8 cellular contexts compared by ENCODE assay signal in genomic region chr9:89549031-89549644, GRCh38. TPM values are rescaled to one million over a fixed set of nuclear protein-coding genes. Genes with fewer than 3 reads are reported as not detected.
DNase-seq lines count a peak whose midpoint lies in the region; ATAC-seq and TF ChIP-seq lines count a peak whose summit lies in the region.

No MANE protein-coding gene starts in this region.

- TF ChIP-seq CTCF in GM12865 (IDR thresholded peaks at IDR 0.05; ENCODE audit: insufficient read depth, low read depth, low read length, missing control alignments), result peak; percentile 96
- peak; percentile 56 for TF ChIP-seq CTCF in HEK293 (tag by site-specific recombination; IDR thresholded peaks at IDR 0.05)
- TF ChIP-seq CTCF in left ventricle myocardium inferior (IDR thresholded peaks at IDR 0.05; ENCODE audit: borderline replicate concordance), result peak; percentile 96
- peak; percentile 75 to 94 (median 86) for TF ChIP-seq CTCF in gastrocnemius medialis (IDR thresholded peaks at IDR 0.05 in 4 of 5, conservative IDR thresholded peaks at IDR 0.05 in 1 of 5)

- H3K36me3 ChIP-seq in HEK293 (ENCODE audit: control insufficient read depth in 2 of 2, insufficient read depth in 1 of 2, low read length in 2 of 2) (no peaks in the 10 kb centered on the region), left ventricle myocardium inferior (no peaks in the 10 kb centered on the region), gastrocnemius medialis (no peaks in the 10 kb centered on the region)

- no peaks in the 10 kb centered on the region for H3K9me3 ChIP-seq in HEK293 (ENCODE audit: control insufficient read depth, insufficient read depth, low read depth, low read length)
- peaks cover 24% of the 10 kb centered on the region for H3K9me3 ChIP-seq in left ventricle myocardium inferior (replicated peaks)
- no peaks in the 10 kb centered on the region for H3K9me3 ChIP-seq in gastrocnemius medialis

- no peak overlapping the region for H3K4me3 Mint-ChIP-seq in activated naive CD8-positive, alpha-beta T cell treated with anti-CD3 and anti-CD28 coated beads, Interleukin-2, amount 50 U/mL, for 24 hours

- POLR2A ChIA-PET in HEK293 (lab: Yijun Ruan, JAX), result interaction anchor here (1.1 to 1.5 kb wide), 2 partner anchors 59 to 231 kb away, joined by 4 to 6 read pairs; partner anchors contain the start of gene SECISBP2

- peaks cover 15% of the 10 kb centered on the region for H3K9me3 Mint-ChIP-seq in activated naive CD8-positive, alpha-beta T cell treated with anti-CD3 and anti-CD28 coated beads, Interleukin-2, amount 50 U/mL, for 24 hours

- CTCF ChIA-PET in HEK293 (lab: Yijun Ruan, JAX), result interaction anchor here (0.5 to 3.3 kb wide), 59 partner anchors 9 to 1904 kb away, joined by 3 to 28 read pairs (median 5); partner anchors contain the start of gene SECISBP2

- H3K4me3 ChIP-seq in GM12865 (ENCODE audit: low read depth, low read length), result no peak overlapping the region
- no peak overlapping the region for H3K4me3 ChIP-seq in HEK293 (ENCODE audit: low read depth, low read length)
- H3K4me3 ChIP-seq in left ventricle myocardium inferior, result no peak overlapping the region
- H3K4me3 ChIP-seq in gastrocnemius medialis, result no peak overlapping the region

- no peaks in the 10 kb centered on the region for H3K27me3 ChIP-seq in left ventricle myocardium inferior (ENCODE audit: low read depth)
- no peaks in the 10 kb centered on the region for H3K27me3 ChIP-seq in gastrocnemius medialis

- no peak for TF ChIP-seq POLR2A in gastrocnemius medialis (IDR thresholded peaks at IDR 0.05)

- ATAC-seq in activated naive CD8-positive, alpha-beta T cell treated with anti-CD3 and anti-CD28 coated beads, Interleukin-2, amount 50 U/mL, for 24 hours, result peak; percentile 97
- ATAC-seq in gastrocnemius medialis, result peak; percentile 92 to 98
- no peak for ATAC-seq in GM18519 (IDR thresholded peaks at IDR 0.05; ENCODE audit: low FRiP score, unreplicated experiment)

- H3K4me1 Mint-ChIP-seq in activated naive CD8-positive, alpha-beta T cell treated with anti-CD3 and anti-CD28 coated beads, Interleukin-2, amount 50 U/mL, for 24 hours, result peaks cover 28% of the 10 kb centered on the region

- H3K27ac Mint-ChIP-seq in activated naive CD8-positive, alpha-beta T cell treated with anti-CD3 and anti-CD28 coated beads, Interleukin-2, amount 50 U/mL, for 24 hours, result peak overlapping the region; percentile 68

- DNase-seq in GM12865 (ENCODE audit: low read depth) (peak; percentile 86), NCI-H1048 (lab: John Stamatoyannopoulos, UW) (peak; percentile 61), T-helper 1 cell (peak; percentile 62 to 85 (median 78)), left ventricle myocardium inferior (peak; percentile 75), gastrocnemius medialis (peak; percentile 49 to 72)
- peak; percentile 94 for DNase-seq in activated naive CD8-positive, alpha-beta T cell treated with anti-CD3 and anti-CD28 coated beads, Interleukin-2, amount 50 U/mL, for 24 hours

- intact Hi-C loops in left ventricle myocardium inferior (cut with micrococcal nuclease) (loop anchor here (5.0 kb wide), 1 partner anchor 227 kb away; no protein-coding TSS in a partner anchor), gastrocnemius medialis (cut with DNase I; ENCODE audit: low total_unique reads) (loop anchor here (1.0 to 5.0 kb wide), 5 partner anchors 37 to 230 kb away; no protein-coding TSS in a partner anchor)

- no peak overlapping the region for H3K27ac ChIP-seq in HEK293 (ENCODE audit: extremely low read depth, low read depth, low read length)
- H3K27ac ChIP-seq in left ventricle myocardium inferior (replicated peaks), result no peak overlapping the region
- H3K27ac ChIP-seq in gastrocnemius medialis, result no peak overlapping the region

- H3K36me3 Mint-ChIP-seq in activated naive CD8-positive, alpha-beta T cell treated with anti-CD3 and anti-CD28 coated beads, Interleukin-2, amount 50 U/mL, for 24 hours (ENCODE audit: low read depth), result peaks cover 8% of the 10 kb centered on the region

- H3K27me3 Mint-ChIP-seq in activated naive CD8-positive, alpha-beta T cell treated with anti-CD3 and anti-CD28 coated beads, Interleukin-2, amount 50 U/mL, for 24 hours, result no peaks in the 10 kb centered on the region

- in situ Hi-C loops in gastrocnemius medialis (cut with MboI; ENCODE audit: low sequenced_read_pairs in 4 of 4), result loop anchor here in 1 of 4 donors (10.0 to 25.0 kb wide), 2 partner anchors 64 to 137 kb away; no protein-coding TSS in a partner anchor

- H3K4me1 ChIP-seq in HEK293 (ENCODE audit: control insufficient read depth, insufficient read depth, low read length), result no peaks in the 10 kb centered on the region
- no peaks in the 10 kb centered on the region for H3K4me1 ChIP-seq in left ventricle myocardium inferior
- no peaks in the 10 kb centered on the region for H3K4me1 ChIP-seq in gastrocnemius medialis

TF ChIP-seq in HEK293, 187 proteins besides CTCF, POLR2A, EP300 and RAD21:
- no peak for TF ChIP-seq SALL2 (tag by site-specific recombination; IDR thresholded peaks at IDR 0.05; ENCODE audit: borderline replicate concordance)
- peak; percentile 48 for TF ChIP-seq ZNF654 (tag by site-specific recombination; IDR thresholded peaks at IDR 0.05; ENCODE audit: low read depth)
- TF ChIP-seq ZIC2 (tag by site-specific recombination; IDR thresholded peaks at IDR 0.05), result no peak
- no peak for TF ChIP-seq ZNF221 (tag by site-specific recombination; IDR thresholded peaks at IDR 0.05; ENCODE audit: borderline replicate concordance)
- TF ChIP-seq ZNF354C (tag by site-specific recombination; IDR thresholded peaks at IDR 0.05; ENCODE audit: borderline replicate concordance, low read depth), result no peak
- TF ChIP-seq SETDB1 (IDR thresholded peaks at IDR 0.05; ENCODE audit: insufficient read length, low read length), result no peak
- 0 out of 2 replicates have a peak, but pooled peaks have one; percentile 28 for TF ChIP-seq ZNF610 (tag by site-specific recombination; IDR thresholded peaks at IDR 0.05; ENCODE audit: borderline replicate concordance)
- no peak for TF ChIP-seq ZNF777 (tag by site-specific recombination; IDR thresholded peaks at IDR 0.05; ENCODE audit: borderline replicate concordance)
- no peak for TF ChIP-seq ZNF561 (tag by site-specific recombination; IDR thresholded peaks at IDR 0.05; ENCODE audit: borderline replicate concordance)
- no peak for TF ChIP-seq FEZF1 (tag by site-specific recombination; IDR thresholded peaks at IDR 0.05)
TF ChIP-seq in HEK293: peak in this region for 2.

RNA-seq across cellular contexts. Expression of gene SEMA4D, which starts 51.2 kb away (rescaled TPM):
- total RNA-seq in left ventricle myocardium inferior (17.1 TPM), gastrocnemius medialis (10 to 100 TPM; 23.6 to 77.0 (median 41.3) TPM)

RNA-seq across cellular contexts. Expression of gene GADD45G, which starts 55.7 kb away (rescaled TPM):
- total RNA-seq in left ventricle myocardium inferior (44.5 TPM), gastrocnemius medialis (100 to 1,000 TPM in 3 of 4 donors, 10 to 100 TPM in 1; 84.6 to 154 (median 117) TPM)
